In the genomic region with DNA sequence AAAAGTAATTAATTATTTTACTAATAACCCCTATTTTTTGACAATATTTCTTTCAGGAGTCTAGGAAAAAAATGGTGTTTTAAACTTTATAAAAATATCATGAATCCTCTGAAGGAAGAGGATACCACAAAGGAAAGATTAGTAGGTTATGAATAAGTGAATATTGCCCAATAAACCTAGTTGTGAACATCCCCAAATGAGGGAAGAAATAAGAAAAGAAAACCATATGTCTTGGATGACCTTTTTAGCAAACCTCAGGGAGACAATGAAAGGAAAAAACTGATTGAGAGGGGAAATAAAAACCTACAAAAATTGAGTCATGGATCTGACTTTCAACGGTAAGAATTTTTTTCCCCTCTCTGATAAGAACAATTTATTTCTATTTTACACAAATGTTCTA, we compare ENCODE assay signal across 28 cellular contexts.
"Had no signal": no experiment of that assay in that cellular context is flagged by ENCODE, and none has a peak within 500 bp of the region (broad histone marks: within the 10 kb centered on the region; RNA-seq: fewer than 3 reads in every experiment).

No MANE protein-coding gene starts in this region.

- H3K9me3 ChIP-seq: body of pancreas, breast epithelium had no signal

- H3K27ac ChIP-seq: body of pancreas, breast epithelium, KMS-11, PC-9 had no signal

- ATAC-seq: activated T-cell treated with anti-CD3 and anti-CD28 coated beads, Interleukin-2, amount 50 U/mL, for 4 hours; body of pancreas had no signal

- H3K4me3 ChIP-seq: body of pancreas, breast epithelium, PC-9 had no signal

- H3K27me3 ChIP-seq: body of pancreas, breast epithelium had no signal

- DNase-seq: activated B cell treated with CpG ODN at 0.5 μM for 24 hours; activated CD4-positive, alpha-beta memory T cell treated with anti-CD3 and anti-CD28 coated beads for 36 hours; activated CD4-positive, alpha-beta T cell treated with anti-CD3 and anti-CD28 coated beads for 4 hours; activated CD4-positive, alpha-beta T cell treated with anti-CD3 and anti-CD28 coated beads, Interleukin-2, amount 50 U/mL, for 1 hour; activated CD4-positive, CD25-positive, alpha-beta regulatory T cell treated with anti-CD3 and anti-CD28 coated beads, Interleukin-2, amount 50 U/mL, for 72 hours; activated CD8-positive, alpha-beta memory T cell treated with anti-CD3 and anti-CD28 coated beads, Interleukin-2, amount 50 U/mL, for 4 hours; activated gamma-delta T cell treated with Interleukin-2 at 50 U/mL for 16 hours; activated naive CD4-positive, alpha-beta T cell treated with anti-CD3 and anti-CD28 coated beads for 36 hours; activated T-cell treated with anti-CD3 and anti-CD28 coated beads for 4 hours; activated T-cell treated with anti-CD3 and anti-CD28 coated beads, Interleukin-2, amount 50 U/mL, for 4 hours; body of pancreas; caudate nucleus; cerebellar nuclear complex; NCI-H1092 treated with DMSO at 0.1 percent for 48 hours; NCI-H1417; NCI-H146; NCI-H187; NCI-H2029 treated with DMSO at 0.1 percent for 48 hours; NCI-H2107; NCI-H2171; NCI-H510A; NCI-H526; NCI-H748 treated with DMSO at 0.1 percent for 48 hours; NK-92 treated with Interleukin-12 subunit alpha and Interleukin-12 subunit beta, amount 100 ng/mL, for 24 hours; PC-9; Right ventricle myocardium superior had no signal

- H3K4me2 ChIP-seq: KMS-11, PC-9 had no signal

- H3K4me1 ChIP-seq: body of pancreas, breast epithelium had no signal

- H3K9ac ChIP-seq: KMS-11 had no signal

- H3K36me3 ChIP-seq: breast epithelium had no signal

- H2AFZ ChIP-seq: PC-9 had no signal
